8 cellular contexts compared by ENCODE assay signal in the genomic region with DNA sequence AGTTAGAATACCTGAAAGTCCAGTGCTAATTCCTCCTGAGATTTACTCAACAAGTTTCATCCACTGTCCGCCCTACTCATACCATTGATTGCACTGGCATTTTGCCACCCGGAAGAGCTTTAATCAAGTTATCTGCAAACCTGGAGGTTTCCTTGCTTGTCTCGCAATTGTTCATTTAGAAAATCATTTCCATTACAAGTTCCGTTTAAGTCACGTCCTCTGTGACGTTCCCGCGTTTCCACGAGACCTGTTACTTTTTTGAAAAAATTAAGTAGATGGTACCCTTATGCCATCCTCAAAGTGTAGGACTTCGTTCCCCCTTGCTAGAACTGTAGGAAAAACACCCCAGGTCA. TPM values are rescaled to one million over a fixed set of nuclear protein-coding genes. Genes with fewer than 3 reads are reported as not detected.
DNase-seq lines count a peak whose midpoint lies in the region; ATAC-seq lines count a peak whose summit lies in the region.

No MANE protein-coding gene starts in this region.

- H3K27ac Mint-ChIP-seq in T-helper 17 cell, result peak overlapping the region; percentile 89
- peak overlapping the region; percentile 92 for H3K27ac Mint-ChIP-seq in central memory CD8-positive, alpha-beta T cell (ENCODE audit: low read depth)

- ATAC-seq in T-helper 17 cell, result no peak
- ATAC-seq in central memory CD8-positive, alpha-beta T cell (replicated peaks; ENCODE audit: extremely low read depth, poor library complexity, severe bottlenecking), result no peak
- no peak for ATAC-seq in GM18873 (IDR thresholded peaks at IDR 0.05; ENCODE audit: low FRiP score, unreplicated experiment)
- no peak for ATAC-seq in HG03039 (IDR thresholded peaks at IDR 0.05; ENCODE audit: unreplicated experiment)

- H3K4me3 Mint-ChIP-seq in T-helper 17 cell, result peak overlapping the region; percentile 99
- peak overlapping the region; percentile 85 for H3K4me3 Mint-ChIP-seq in central memory CD8-positive, alpha-beta T cell

- H3K36me3 Mint-ChIP-seq in T-helper 17 cell (ENCODE audit: low read depth), result no peaks in the 10 kb centered on the region
- H3K36me3 Mint-ChIP-seq in central memory CD8-positive, alpha-beta T cell (ENCODE audit: insufficient read depth), result peaks cover 14% of the 10 kb centered on the region

- H3K4me1 Mint-ChIP-seq in T-helper 17 cell, result peaks cover 28% of the 10 kb centered on the region
- peaks cover 39% of the 10 kb centered on the region for H3K4me1 Mint-ChIP-seq in central memory CD8-positive, alpha-beta T cell

- no peaks in the 10 kb centered on the region for H3K9me3 ChIP-seq in T-helper 17 cell (ENCODE audit: control insufficient read depth, low read length, poor library complexity, severe bottlenecking)

- no peaks in the 10 kb centered on the region for H3K27me3 Mint-ChIP-seq in T-helper 17 cell
- H3K27me3 Mint-ChIP-seq in central memory CD8-positive, alpha-beta T cell, result no peaks in the 10 kb centered on the region

- DNase-seq in SKM-1 treated with dmso at 0.1 percent for 144 hours (lab: John Stamatoyannopoulos, UW; ENCODE audit: unreplicated experiment) (peak; percentile 38), SKM-1 (lab: John Stamatoyannopoulos, UW; ENCODE audit: unreplicated experiment) (no peak), T-helper 17 cell (peak in 1 of 3 donors; percentile 8), lung microvascular endothelial cell (ENCODE audit: low read depth in 2 of 2) (peak; percentile 66 to 81)
- peak in 1 of 2 donors; percentile 10 for DNase-seq in central memory CD8-positive, alpha-beta T cell (ENCODE audit: low spot score in 2 of 2)
- peak in 5 of 6 experiments; percentile 26 to 59 (median 56) for DNase-seq in stimulated activated naive CD4-positive, alpha-beta T cell (lab: John Stamatoyannopoulos, UW)

- no peaks in the 10 kb centered on the region for H3K9me3 Mint-ChIP-seq in central memory CD8-positive, alpha-beta T cell

RNA-seq across cellular contexts. Expression of gene FRYL, which starts 0.8 kb away (rescaled TPM):
- total RNA-seq in T-helper 17 cell, result 100 to 1,000 TPM; 104 to 120 TPM
- total RNA-seq in lung microvascular endothelial cell, result 56.2 and 76.2 TPM in 2 replicates

RNA-seq across cellular contexts. Expression of gene OCIAD1, which starts 50.0 kb away (rescaled TPM):
- total RNA-seq in T-helper 17 cell, result 10 to 100 TPM; 76.1 to 78.8 TPM
- total RNA-seq in lung microvascular endothelial cell, result 53.0 and 54.4 TPM in 2 replicates
